23 cellular contexts compared by ENCODE assay signal in genomic region chr4:56874918-56875317, GRCh38. TPM values are rescaled to one million over a fixed set of nuclear protein-coding genes. Genes with fewer than 3 reads are reported as not detected.
DNase-seq lines count a peak whose midpoint lies in the region; TF ChIP-seq lines count a peak whose summit lies in the region.
"Had no signal": no experiment of that assay in that cellular context is flagged by ENCODE, and none has a peak within 500 bp of the region (broad histone marks: within the 10 kb centered on the region; RNA-seq: fewer than 3 reads in every experiment).

No MANE protein-coding gene starts in this region.

- peak; percentile 1 for DNase-seq in DMS 273 (lab: John Stamatoyannopoulos, UW; ENCODE audit: unreplicated experiment)
- DNase-seq in DMS 273 treated with DMSO at 0.1 percent for 48 hours (lab: John Stamatoyannopoulos, UW) = no peak
- DNase-seq in OCI-LY7 (ENCODE audit: low spot score) = no peak
- DNase-seq in fibroblast of peridontal ligament (ENCODE audit: extremely low read depth) = peak; percentile 48
- no peak for DNase-seq in CD4-positive, alpha-beta memory T cell
- DNase-seq in AG08396 (ENCODE audit: low spot score) = no peak
- no peak for DNase-seq in colonic mucosa
- no peak for DNase-seq in activated T-cell treated with anti-CD3 and anti-CD28 coated beads for 4 hours
- DNase-seq: 8988T, aorta, HFFc6, KG1, mammary epithelial cell, sigmoid colon, stomach, tibial artery, WERI-Rb-1 had no signal

- intact Hi-C loops in OCI-LY7 (cut with micrococcal nuclease; ENCODE audit: unreplicated experiment) = no loop called here
- intact Hi-C loops in CD4-positive, alpha-beta memory T cell (cut with micrococcal nuclease) = no loop called here
- intact Hi-C loops in colonic mucosa (cut with DNase I) = no loop called here

- H3K27me3 Mint-ChIP-seq in CD4-positive, alpha-beta memory T cell = peaks cover 1 to 3% of the 10 kb centered on the region in 2 donors
- H3K27me3 Mint-ChIP-seq: dendritic cell treated with granulocyte-macrophage colony-stimulating factor and Interleukin-4, amounts not matched to agents 40 ng/mL and 50 ng/mL, for 4 days; progenitor cell of endocrine pancreas had no signal

- H3K4me3 ChIP-seq in OCI-LY7 (ENCODE audit: low read depth, low read length, poor library complexity, severe bottlenecking) (no peak overlapping the region), colonic mucosa (no peak overlapping the region)
- no peak overlapping the region for H3K4me3 ChIP-seq in CD4-positive, alpha-beta memory T cell (ENCODE audit: low read length in 2 of 2)
- H3K4me3 ChIP-seq: cardiac muscle cell, sigmoid colon, stomach, tibial artery had no signal

- POLR2A ChIA-PET in OCI-LY7 (lab: Charles Lee) = interaction anchor here (0.6 to 1.1 kb wide), 2 partner anchors 18 to 133 kb away, joined by 3 to 5 read pairs; no protein-coding TSS in a partner anchor
- POLR2A ChIA-PET in CD4-positive, alpha-beta memory T cell (lab: Charles Lee; ENCODE audit: partially characterized antibody) = no interaction called here

- no peaks in the 10 kb centered on the region for H3K27me3 ChIP-seq in CD4-positive, alpha-beta memory T cell (ENCODE audit: insufficient read depth, low read length)
- H3K27me3 ChIP-seq in colonic mucosa = no peaks in the 10 kb centered on the region
- H3K27me3 ChIP-seq: cardiac muscle cell, sigmoid colon, stomach, tibial artery had no signal

- H3K36me3 ChIP-seq in OCI-LY7 (ENCODE audit: insufficient read depth, low read length) (no peaks in the 10 kb centered on the region), colonic mucosa (no peaks in the 10 kb centered on the region)
- H3K36me3 ChIP-seq in CD4-positive, alpha-beta memory T cell (ENCODE audit: insufficient read depth, low read length) = no peaks in the 10 kb centered on the region
- H3K36me3 ChIP-seq: cardiac muscle cell, sigmoid colon, stomach, tibial artery, WERI-Rb-1 had no signal

- H3K4me1 Mint-ChIP-seq in CD4-positive, alpha-beta memory T cell = peaks cover 0 to 9% (median 5%) of the 10 kb centered on the region in 4 donors

- no peak overlapping the region for H3K4me3 Mint-ChIP-seq in CD4-positive, alpha-beta memory T cell
- H3K4me3 Mint-ChIP-seq: dendritic cell treated with granulocyte-macrophage colony-stimulating factor and Interleukin-4, amounts not matched to agents 40 ng/mL and 50 ng/mL, for 4 days; HFFc6; T-helper 2 cell treated with Interferon-gamma antibody and Interleukin-4, amounts not matched to agents 5 μg/mL and 100 μg/mL, for 36 hours had no signal

- 0 out of 2 replicates have a peak overlapping the region, but pooled peaks have one; percentile 15 for H3K4me2 ChIP-seq in OCI-LY7 (ENCODE audit: low read length)

- H3K9me2 ChIP-seq in OCI-LY7 (ENCODE audit: insufficient read depth, low read length) = no peaks in the 10 kb centered on the region

- no peaks in the 10 kb centered on the region for H3K9me3 Mint-ChIP-seq in CD4-positive, alpha-beta memory T cell
- H3K9me3 Mint-ChIP-seq: activated naive CD4-positive, alpha-beta T cell treated with anti-CD3 and anti-CD28 coated beads, Interleukin-2, amount 50 U/mL, for 72 hours; dendritic cell treated with granulocyte-macrophage colony-stimulating factor and Interleukin-4, amounts not matched to agents 40 ng/mL and 50 ng/mL, for 4 days; HFFc6; T-helper 2 cell treated with Interferon-gamma antibody and Interleukin-4, amounts not matched to agents 5 μg/mL and 100 μg/mL, for 36 hours had no signal

- H2AFZ ChIP-seq in OCI-LY7 (ENCODE audit: low read length) = peak overlapping the region; percentile 84

- no peak overlapping the region for H3K27ac Mint-ChIP-seq in CD4-positive, alpha-beta memory T cell
- H3K27ac Mint-ChIP-seq: activated naive CD4-positive, alpha-beta T cell treated with anti-CD3 and anti-CD28 coated beads, Interleukin-2, amount 50 U/mL, for 72 hours; dendritic cell treated with granulocyte-macrophage colony-stimulating factor and Interleukin-4, amounts not matched to agents 40 ng/mL and 50 ng/mL, for 4 days; HFFc6; T-helper 2 cell treated with Interferon-gamma antibody and Interleukin-4, amounts not matched to agents 5 μg/mL and 100 μg/mL, for 36 hours had no signal

- H3K9me3 ChIP-seq in OCI-LY7 (ENCODE audit: low read length) (no peaks in the 10 kb centered on the region), colonic mucosa (no peaks in the 10 kb centered on the region)
- no peaks in the 10 kb centered on the region for H3K9me3 ChIP-seq in CD4-positive, alpha-beta memory T cell (ENCODE audit: control insufficient read depth in 1 of 2, low read length in 2 of 2)
- H3K9me3 ChIP-seq: sigmoid colon, stomach, tibial artery had no signal

- TF ChIP-seq CTCF in OCI-LY7 (conservative IDR thresholded peaks at IDR 0.05; ENCODE audit: low read length) (no peak), colonic mucosa (IDR thresholded peaks at IDR 0.05) (no peak)

- no peaks in the 10 kb centered on the region for H4K20me1 ChIP-seq in OCI-LY7 (ENCODE audit: insufficient read depth, low read length)

- BruUV-seq in OCI-LY7 (replicated peaks; lab: Mats Ljungman, UMichigan) = no TSS peak

- H3K79me2 ChIP-seq in OCI-LY7 (ENCODE audit: insufficient read depth, low read depth, low read length) = no peaks in the 10 kb centered on the region

- H3K4me1 ChIP-seq in OCI-LY7 (ENCODE audit: insufficient read depth, low read length, poor library complexity, severe bottlenecking) = peaks cover 18% of the 10 kb centered on the region
- H3K4me1 ChIP-seq in CD4-positive, alpha-beta memory T cell (ENCODE audit: insufficient read depth, low read length) = no peaks in the 10 kb centered on the region
- no peaks in the 10 kb centered on the region for H3K4me1 ChIP-seq in colonic mucosa
- H3K4me1 ChIP-seq: sigmoid colon, tibial artery had no signal

- no peaks in the 10 kb centered on the region for H3K36me3 Mint-ChIP-seq in CD4-positive, alpha-beta memory T cell
- H3K36me3 Mint-ChIP-seq: activated naive CD4-positive, alpha-beta T cell treated with anti-CD3 and anti-CD28 coated beads, Interleukin-2, amount 50 U/mL, for 72 hours had no signal

- H3K27ac ChIP-seq in OCI-LY7 (ENCODE audit: low read depth, low read length, poor library complexity, severe bottlenecking) (no peak overlapping the region), colonic mucosa (no peak overlapping the region)
- no peak overlapping the region for H3K27ac ChIP-seq in CD4-positive, alpha-beta memory T cell (ENCODE audit: low read depth, low read length)
- H3K27ac ChIP-seq: cardiac muscle cell, sigmoid colon, stomach, tibial artery, WERI-Rb-1 had no signal

- CTCF ChIA-PET in OCI-LY7 (lab: Charles Lee; ENCODE audit: unreplicated experiment) = interaction anchor here (0.6 kb wide), 1 partner anchor 1528 kb away, joined by 3 read pairs; no protein-coding TSS in a partner anchor
- CTCF ChIA-PET in CD4-positive, alpha-beta memory T cell (lab: Charles Lee; ENCODE audit: partially characterized antibody) = interaction anchor here (0.9 kb wide), 1 partner anchor 10 kb away, joined by 4 read pairs; no protein-coding TSS in a partner anchor

- H3K9ac ChIP-seq in colonic mucosa (ENCODE audit: low read depth in 2 of 2, low read length in 2 of 2) = peak overlapping the region in 1 of 2 donors; percentile 28

RNA-seq across cellular contexts. Expression of gene REST, which starts 32.8 kb away (rescaled TPM):
- 26.7 and 27.3 TPM in 2 replicates for total RNA-seq in OCI-LY7 (2014; rRNA removed; shearing (Covaris generic))
- total RNA-seq in OCI-LY7 (2022) = 39.2 and 41.8 TPM in 2 replicates
- total RNA-seq in CD4-positive, alpha-beta memory T cell = 10 to 100 TPM; 77.3 to 79.2 TPM
- 100 to 1,000 TPM; 170 to 178 TPM for polyA plus RNA-seq in CD4-positive, alpha-beta memory T cell
- 10 to 100 TPM; 27.8 to 31.9 TPM for total RNA-seq in colonic mucosa

RNA-seq across cellular contexts. Expression of gene SPINK2, which starts 53.4 kb away (rescaled TPM):
- 9.5 and 15.1 TPM in 2 replicates for total RNA-seq in OCI-LY7 (2014; rRNA removed; shearing (Covaris generic))
- total RNA-seq in OCI-LY7 (2022) (3.0 and 5.2 TPM in 2 replicates), colonic mucosa (under 1 TPM in 1 of 2 donors, not detected in 1; 0.96 TPM)
- 1 to 10 TPM; 3.2 to 3.6 TPM for total RNA-seq in CD4-positive, alpha-beta memory T cell
- 1 to 10 TPM; 5.9 to 7.6 TPM for polyA plus RNA-seq in CD4-positive, alpha-beta memory T cell
- total RNA-seq: aorta, cardiac muscle cell, fibroblast of lung, HFFc6, mammary epithelial cell, progenitor cell of endocrine pancreas had no signal
- polyA plus RNA-seq: cardiac muscle cell, fibroblast of lung, mammary epithelial cell had no signal

Comparison
In these comparisons a context has a peak if more than half of its experiments do, and no peak if none do; other contexts are left out.
1. DNase-seq: peak in DMS 273 (single experiment) and fibroblast of peridontal ligament (single experiment); none in DMS 273 treated with DMSO at 0.1 percent for 48 hours (single experiment), OCI-LY7 (single experiment), CD4-positive, alpha-beta memory T cell (0 of 5), AG08396 (single experiment), colonic mucosa (single experiment) and activated T-cell treated with anti-CD3 and anti-CD28 coated beads for 4 hours (single experiment).